In genomic region chr10:97849491-97850402, GRCh38 we compare ENCODE assay signal across 8 cellular contexts. TPM values are rescaled to one million over a fixed set of nuclear protein-coding genes. Genes with fewer than 3 reads are reported as not detected.
DNase-seq lines count a peak whose midpoint lies in the region; ATAC-seq and TF ChIP-seq lines count a peak whose summit lies in the region.

GOLGA7B (plus strand) TSS chr10:97849843; CDS start chr10:97850304, 461 bp downstream.

- H3K36me3 ChIP-seq in endocrine pancreas (ENCODE audit: control insufficient read depth, insufficient read depth, low read length) = no peaks in the 10 kb centered on the region

- peak within 1 kb of the TSS; percentile 74 for H3K4me3 Mint-ChIP-seq in activated CD8-positive, alpha-beta T cell treated with anti-CD3 and anti-CD28 coated beads for 36 hours

- DNase-seq in AG04449 (ENCODE audit: low read depth, low spot score) (no peak), NCI-H2196 (lab: John Stamatoyannopoulos, UW; ENCODE audit: unreplicated experiment) (peak; percentile 57), myocyte (ENCODE audit: low read depth) (peak; percentile 50)
- peak; percentile 70 for DNase-seq in activated CD8-positive, alpha-beta T cell treated with anti-CD3 and anti-CD28 coated beads for 36 hours
- peak; percentile 42 to 68 (median 57) for DNase-seq in stimulated activated naive CD4-positive, alpha-beta T cell (lab: John Stamatoyannopoulos, UW)

- POLR2A ChIA-PET in AG04449 (lab: Yijun Ruan, JAX) = no interaction called here
- POLR2A ChIA-PET in activated CD8-positive, alpha-beta T cell treated with anti-CD3 and anti-CD28 coated beads for 36 hours (lab: Charles Lee) = interaction anchor here (0.6 to 1.9 kb wide), 3 partner anchors 11 to 54 kb away, joined by 3 to 6 read pairs (median 3); no protein-coding TSS in a partner anchor

- H3K9ac ChIP-seq in endocrine pancreas (ENCODE audit: control insufficient read depth, insufficient read depth, low read length) = peak within 1 kb of the TSS; percentile 77

- CTCF ChIA-PET in AG04449 (lab: Yijun Ruan, JAX) = no interaction called here
- CTCF ChIA-PET in activated CD8-positive, alpha-beta T cell treated with anti-CD3 and anti-CD28 coated beads for 36 hours (lab: Charles Lee) = interaction anchor here (1.0 to 3.1 kb wide), 5 partner anchors 18 to 57 kb away, joined by 3 to 15 read pairs (median 6); no protein-coding TSS in a partner anchor

- intact Hi-C loops in activated CD8-positive, alpha-beta T cell treated with anti-CD3 and anti-CD28 coated beads for 36 hours (cut with micrococcal nuclease) = loop anchor here (5.0 kb wide), 1 partner anchor 52 kb away; no protein-coding TSS in a partner anchor

- H3K4me3 ChIP-seq in AG04449 (ENCODE audit: low read depth, low read length) = peak within 1 kb of the TSS; percentile 36; the same call in 1 of the 2 replicates
- H3K4me3 ChIP-seq in endocrine pancreas (ENCODE audit: control insufficient read depth, insufficient read depth, low read length) = peak within 1 kb of the TSS; percentile 67

- H3K9me3 ChIP-seq in endocrine pancreas (ENCODE audit: control insufficient read depth, low read length) = no peaks in the 10 kb centered on the region

- no peaks in the 10 kb centered on the region for H3K27me3 Mint-ChIP-seq in activated CD8-positive, alpha-beta T cell treated with anti-CD3 and anti-CD28 coated beads for 36 hours

- H3K4me1 ChIP-seq in endocrine pancreas (ENCODE audit: control insufficient read depth, insufficient read depth, low read length) = peaks cover 4% of the 10 kb centered on the region

- TF ChIP-seq CTCF in AG04449 (IDR thresholded peaks at IDR 0.05; ENCODE audit: insufficient read depth, low read length, missing control alignments) = no peak
- no peak for TF ChIP-seq CTCF in activated CD8-positive, alpha-beta T cell treated with anti-CD3 and anti-CD28 coated beads for 36 hours (IDR thresholded peaks at IDR 0.05)

- no peaks in the 10 kb centered on the region for H3K36me3 Mint-ChIP-seq in activated CD8-positive, alpha-beta T cell treated with anti-CD3 and anti-CD28 coated beads for 36 hours (ENCODE audit: low read depth)

- peak within 1 kb of the TSS; percentile 43 for H3K27ac Mint-ChIP-seq in activated CD8-positive, alpha-beta T cell treated with anti-CD3 and anti-CD28 coated beads for 36 hours

- H3K4me1 Mint-ChIP-seq in activated CD8-positive, alpha-beta T cell treated with anti-CD3 and anti-CD28 coated beads for 36 hours (ENCODE audit: low read depth) = peaks cover 37% of the 10 kb centered on the region

- H3K9me3 Mint-ChIP-seq in activated CD8-positive, alpha-beta T cell treated with anti-CD3 and anti-CD28 coated beads for 36 hours = no peaks in the 10 kb centered on the region

- ATAC-seq in GM19025 (IDR thresholded peaks at IDR 0.05; ENCODE audit: low read depth, unreplicated experiment) = peak; percentile 82
- ATAC-seq in activated CD8-positive, alpha-beta T cell treated with anti-CD3 and anti-CD28 coated beads for 36 hours = peak; percentile 81
- ATAC-seq in GM21367 (IDR thresholded peaks at IDR 0.05; ENCODE audit: unreplicated experiment) = no peak

- H3K27me3 ChIP-seq in endocrine pancreas (ENCODE audit: control insufficient read depth, insufficient read depth, low read length) = no peaks in the 10 kb centered on the region

RNA-seq across cellular contexts. Expression of gene GOLGA7B, which starts in this region (rescaled TPM):
- total RNA-seq in activated CD8-positive, alpha-beta T cell treated with anti-CD3 and anti-CD28 coated beads for 36 hours = 1 to 10 TPM in 1 of 2 experiments, under 1 TPM in 1; 0.92 to 1.1 TPM
- 0.29 and 0.42 TPM in 2 replicates for total RNA-seq in myocyte
- polyA plus RNA-seq in myocyte (2012) = 0.91 TPM

Comparison
In these comparisons a context has a peak if more than half of its experiments do, and no peak if none do; other contexts are left out.
1. Peak in DNase-seq in myocyte; RNA of the gene not detected or under 1 TPM.